Comparison of ENCODE assay signal across 20 cellular contexts in the genomic region with DNA sequence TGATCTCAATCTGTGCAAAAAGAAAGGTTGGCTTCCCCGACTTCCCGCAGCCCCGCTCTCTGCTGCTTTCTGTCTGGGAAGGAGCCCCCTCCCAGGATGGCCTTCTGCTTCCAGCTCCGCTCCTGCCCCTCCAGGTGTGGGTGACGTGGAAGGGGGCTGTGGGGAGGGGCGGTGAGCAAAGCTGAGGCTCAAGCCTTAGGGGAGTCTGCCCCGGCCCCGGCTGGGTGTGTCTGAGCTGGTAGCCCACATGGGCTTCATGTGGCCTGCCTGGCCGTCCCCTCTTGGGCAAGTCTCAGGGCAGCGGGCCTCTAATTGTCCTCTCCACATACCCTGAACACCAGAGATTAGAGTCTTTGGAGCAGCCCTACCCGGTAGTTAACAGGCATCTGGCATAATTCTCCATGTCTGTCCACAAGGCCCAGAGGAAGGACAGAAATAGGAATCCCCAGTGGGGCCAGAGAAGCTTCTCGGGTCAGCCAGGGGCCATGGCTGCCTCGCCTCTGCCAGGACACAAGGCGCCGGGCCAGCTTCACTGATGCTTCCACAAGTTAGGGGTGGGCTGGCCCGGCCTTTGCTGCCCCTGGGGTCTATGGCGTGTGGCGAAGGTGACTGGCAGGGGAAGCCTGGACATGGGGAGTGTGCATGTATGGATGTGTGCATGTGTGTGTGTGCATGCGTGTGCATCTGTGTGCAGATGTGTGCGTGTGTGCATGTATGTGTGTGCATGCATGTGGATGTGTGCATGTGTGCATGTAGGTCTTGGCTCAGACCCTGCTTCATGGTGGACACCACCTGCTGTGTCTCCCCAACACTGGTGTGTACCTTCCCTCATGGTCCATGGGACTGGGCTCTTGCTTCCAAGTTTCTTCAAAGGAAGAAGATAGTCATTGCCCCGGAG. TPM values are rescaled to one million over a fixed set of nuclear protein-coding genes. Genes with fewer than 3 reads are reported as not detected.
DNase-seq lines count a peak whose midpoint lies in the region; ATAC-seq, FAIRE-seq and TF ChIP-seq lines count a peak whose summit lies in the region.
"Had no signal": no experiment of that assay in that cellular context is flagged by ENCODE, and none has a peak within 500 bp of the region (broad histone marks: within the 10 kb centered on the region; RNA-seq: fewer than 3 reads in every experiment).

No MANE protein-coding gene starts in this region.

- CTCF ChIA-PET in HepG2 (lab: Yijun Ruan, JAX; ENCODE audit: low intra/inter-chr PET ratio, low total read pairs): no interaction called here

- H3K4me3 ChIP-seq in duodenal mucosa (ENCODE audit: low read depth in 1 of 2, low read length in 2 of 2) (no peak overlapping the region), heart left ventricle (peak overlapping the region in 1 of 12 donors; percentile 4), HepG2 (replicated peaks in 1 of 3; ENCODE audit: insufficient read depth in 1 of 3, low read depth in 2 of 3, low read length in 3 of 3) (no peak overlapping the region), skeletal muscle tissue (ENCODE audit: low read length in 3 of 3) (peak overlapping the region; percentile 14 to 61 (median 30))
- H3K4me3 ChIP-seq: SJCRH30 had no signal

- H3K27ac Mint-ChIP-seq in activated CD4-positive, alpha-beta T cell treated with anti-CD3 and anti-CD28 coated beads, Interleukin-2, amount 10 ng/mL, durations not matched to agents 24 days and 14 days: no peak overlapping the region
- H3K27ac Mint-ChIP-seq: CD4-positive, CD25-positive, alpha-beta regulatory T cell had no signal

- in situ Hi-C loops in HepG2 (cut with HindIII; ENCODE audit: extremely low pct_ligation_motif_present, low pct_unique_long_range_greater_than_20kb): loop anchor here (10.0 kb wide), 1 partner anchor 80 kb away; no protein-coding TSS in a partner anchor

- TF ChIP-seq POLR2A in heart left ventricle (IDR thresholded peaks at IDR 0.05) (no peak), HepG2 (IDR thresholded peaks at IDR 0.05; ENCODE audit: insufficient read depth in 1 of 2, low read depth in 2 of 2, low read length in 2 of 2) (no peak)

- H3K9me3 ChIP-seq in duodenal mucosa (ENCODE audit: control insufficient read depth in 1 of 2, low read length in 2 of 2) (no peaks in the 10 kb centered on the region), heart left ventricle (no peaks in the 10 kb centered on the region), HepG2 (ENCODE audit: low read length) (no peaks in the 10 kb centered on the region), skeletal muscle tissue (ENCODE audit: control insufficient read depth in 3 of 3, low read length in 3 of 3) (no peaks in the 10 kb centered on the region)
- H3K9me3 ChIP-seq: Caco-2, SJCRH30 had no signal

- TF ChIP-seq EP300 in HepG2 (IDR thresholded peaks at IDR 0.05; ENCODE audit: low read depth in 2 of 2, low read length in 2 of 2) (no peak), HepG2 (CRISPR knock-in tag; IDR thresholded peaks at IDR 0.05; ENCODE audit: borderline replicate concordance) (no peak)

- no peaks in the 10 kb centered on the region for H4K20me1 ChIP-seq in HepG2 (ENCODE audit: insufficient read depth, low read length)

- H3K27ac ChIP-seq in duodenal mucosa (ENCODE audit: low read depth, low read length) (peak overlapping the region; percentile 32), heart left ventricle (peak overlapping the region; percentile 57 to 84 (median 74)), HepG2 (ENCODE audit: extremely low read length, insufficient read depth, low read length) (no peak overlapping the region), skeletal muscle tissue (ENCODE audit: low read depth, low read length) (no peak overlapping the region)
- H3K27ac ChIP-seq: SJCRH30 had no signal

- no peaks in the 10 kb centered on the region for H3K4me1 Mint-ChIP-seq in activated CD4-positive, alpha-beta T cell treated with anti-CD3 and anti-CD28 coated beads, Interleukin-2, amount 10 ng/mL, durations not matched to agents 24 days and 14 days
- H3K4me1 Mint-ChIP-seq: CD4-positive, CD25-positive, alpha-beta regulatory T cell had no signal

- TF ChIP-seq CTCF in heart left ventricle (IDR thresholded peaks at IDR 0.05) (peak in 2 of 12 donors; percentile 4 to 17), HepG2 (CRISPR knock-in tag; IDR thresholded peaks at IDR 0.05) (no peak)

- no peaks in the 10 kb centered on the region for H3K27me3 Mint-ChIP-seq in activated CD4-positive, alpha-beta T cell treated with anti-CD3 and anti-CD28 coated beads, Interleukin-2, amount 10 ng/mL, durations not matched to agents 24 days and 14 days
- H3K27me3 Mint-ChIP-seq: CD4-positive, CD25-positive, alpha-beta regulatory T cell had no signal

- H3K27me3 ChIP-seq in duodenal mucosa (ENCODE audit: control insufficient read depth in 1 of 2, insufficient read depth in 2 of 2, low read length in 2 of 2) (no peaks in the 10 kb centered on the region), heart left ventricle (no peaks in the 10 kb centered on the region), HepG2 (ENCODE audit: control insufficient read depth in 1 of 2, insufficient read depth in 2 of 2, low read length in 2 of 2) (peaks cover 23 to 72% of the 10 kb centered on the region in 2 experiments), skeletal muscle tissue (ENCODE audit: control insufficient read depth in 3 of 3, insufficient read depth in 3 of 3, low read length in 3 of 3) (no peaks in the 10 kb centered on the region)

- no peaks in the 10 kb centered on the region for H3K79me2 ChIP-seq in HepG2 (ENCODE audit: insufficient read depth, low read length)

- no peaks in the 10 kb centered on the region for H3K9me3 Mint-ChIP-seq in activated CD4-positive, alpha-beta T cell treated with anti-CD3 and anti-CD28 coated beads, Interleukin-2, amount 10 ng/mL, durations not matched to agents 24 days and 14 days
- H3K9me3 Mint-ChIP-seq: CD4-positive, CD25-positive, alpha-beta regulatory T cell had no signal

- peak; percentile 80 to 93 (median 89) for ATAC-seq in heart left ventricle
- ATAC-seq in HepG2: no peak

- no peak for FAIRE-seq in HepG2 (lab: Jason Lieb, UNC)

- 26 to 36% (median 29%) methylated on average over 17 to 21 of the region's 21 CpGs for WGBS in heart left ventricle, 4 donors
- 43% methylated on average over 19 of the region's 21 CpGs for WGBS in HepG2 (ENCODE audit: low lambda C conversion rate)

- H2AFZ ChIP-seq in HepG2 (ENCODE audit: low read length): no peak overlapping the region

- peak; percentile 75 to 89 (median 85) for DNase-seq in heart left ventricle
- DNase-seq in HepG2 (ENCODE audit: low spot score): no peak
- DNase-seq in stimulated activated CD4-positive, alpha-beta T cell treated with anti-CD3 and anti-CD28 coated beads, Interleukin-4, amount 100 ng/mL, for 1 hour: no peak
- no peak for DNase-seq in amygdala (lab: John Stamatoyannopoulos, UW)
- DNase-seq in activated gamma-delta T cell treated with Interleukin-2 at 50 U/mL for 16 hours: no peak
- no peak for DNase-seq in activated CD4-positive, alpha-beta T cell treated with anti-CD3 and anti-CD28 coated beads, Interleukin-2, amount 10 ng/mL, durations not matched to agents 24 days and 14 days
- DNase-seq: ACHN; AML-193; Caco-2; CD4-positive, CD25-positive, alpha-beta regulatory T cell; HCEC 1CT; NCI-H1417; NCI-H2029; NCI-H2171; NCI-H510A; NCI-H774; RPMI8226; SJCRH30 had no signal

- no peaks in the 10 kb centered on the region for H3K36me3 ChIP-seq in duodenal mucosa (ENCODE audit: control insufficient read depth in 1 of 2, insufficient read depth in 2 of 2, low read length in 2 of 2)
- H3K36me3 ChIP-seq in heart left ventricle: no peaks in the 10 kb centered on the region
- no peaks in the 10 kb centered on the region for H3K36me3 ChIP-seq in HepG2 (replicated peaks in 1 of 2; ENCODE audit: control insufficient read depth in 1 of 2, insufficient read depth in 2 of 2, low read length in 2 of 2)
- no peaks in the 10 kb centered on the region for H3K36me3 ChIP-seq in skeletal muscle tissue (ENCODE audit: control insufficient read depth in 3 of 3, insufficient read depth in 3 of 3, low read length in 3 of 3)
- H3K36me3 ChIP-seq: SJCRH30 had no signal

- H3K9ac ChIP-seq in duodenal mucosa (ENCODE audit: low read depth in 1 of 2, low read length in 2 of 2) (no peak overlapping the region), HepG2 (ENCODE audit: insufficient read depth, low read depth, low read length) (no peak overlapping the region), skeletal muscle tissue (ENCODE audit: low read depth in 1 of 3, low read length in 3 of 3) (peak overlapping the region in 2 of 3 donors; percentile 23 to 68)

- H3K36me3 Mint-ChIP-seq in activated CD4-positive, alpha-beta T cell treated with anti-CD3 and anti-CD28 coated beads, Interleukin-2, amount 10 ng/mL, durations not matched to agents 24 days and 14 days (ENCODE audit: low read depth): no peaks in the 10 kb centered on the region
- H3K36me3 Mint-ChIP-seq: CD4-positive, CD25-positive, alpha-beta regulatory T cell had no signal

- H3K4me3 Mint-ChIP-seq in activated CD4-positive, alpha-beta T cell treated with anti-CD3 and anti-CD28 coated beads, Interleukin-2, amount 10 ng/mL, durations not matched to agents 24 days and 14 days: no peak overlapping the region
- H3K4me3 Mint-ChIP-seq: CD4-positive, CD25-positive, alpha-beta regulatory T cell had no signal

- intact Hi-C loops in heart left ventricle (cut with DNase I): loop anchor here in 6 of 10 donors (5.0 to 10.0 kb wide), 5 partner anchors 52 to 148 kb away; no protein-coding TSS in a partner anchor
- intact Hi-C loops in HepG2 (cut with micrococcal nuclease; ENCODE audit: unreplicated experiment): no loop called here
- intact Hi-C loops in activated CD4-positive, alpha-beta T cell treated with anti-CD3 and anti-CD28 coated beads, Interleukin-2, amount 10 ng/mL, durations not matched to agents 24 days and 14 days (cut with micrococcal nuclease): no loop called here

- POLR2A ChIA-PET in HepG2 (lab: Yijun Ruan, JAX): no interaction called here

- H3K4me2 ChIP-seq in HepG2 (ENCODE audit: low read depth, low read length): no peak overlapping the region

- no TSS peak for BruUV-seq in HepG2 (replicated peaks; lab: Mats Ljungman, UMichigan)

- no peaks in the 10 kb centered on the region for H3K4me1 ChIP-seq in duodenal mucosa (ENCODE audit: control insufficient read depth in 1 of 2, insufficient read depth in 2 of 2, low read length in 2 of 2)
- peaks cover 13 to 48% (median 24%) of the 10 kb centered on the region in 12 donors for H3K4me1 ChIP-seq in heart left ventricle
- no peaks in the 10 kb centered on the region for H3K4me1 ChIP-seq in HepG2 (ENCODE audit: insufficient read depth, low read length)
- H3K4me1 ChIP-seq in skeletal muscle tissue (ENCODE audit: control insufficient read depth in 3 of 3, insufficient read depth in 3 of 3, low read length in 3 of 3): peaks cover 19 to 30% (median 27%) of the 10 kb centered on the region in 3 donors
- H3K4me1 ChIP-seq: Caco-2, SJCRH30 had no signal

- TF ChIP-seq RAD21 in HepG2 (CRISPR knock-in tag; IDR thresholded peaks at IDR 0.05): no peak

RNA-seq across cellular contexts. Expression of gene FRMD1, which starts 24.1 kb away (rescaled TPM):
- total RNA-seq in heart left ventricle (under 1 TPM in 2 of 9 donors, not detected in 7; 0.16 to 0.50 TPM), HepG2 (2016; rRNA removed; fragmentation: Illumina TruSeq; extraction: Trizol) (not detected in 2 replicates), skeletal muscle tissue (not detected)
- polyA plus RNA-seq in heart left ventricle (under 1 TPM; 0.04 to 0.11 TPM), HepG2 (2011; rRNA removed) (0.01 and 0.09 TPM in 2 replicates)
- total RNA-seq in HepG2 (2016; cell fraction: cytosol; rRNA removed; fragmentation: Illumina TruSeq; extraction: Trizol; ENCODE audit: low read depth): not detected in 2 replicates
- total RNA-seq in HepG2 (2016; cell fraction: insoluble cytoplasmic fraction; rRNA removed; fragmentation: Illumina TruSeq; extraction: Trizol): not detected in 2 replicates
- total RNA-seq in HepG2 (2016; cell fraction: membrane; rRNA removed; fragmentation: Illumina TruSeq; extraction: Trizol): not detected in 2 replicates
- not detected in 2 replicates for total RNA-seq in HepG2 (2016; cell fraction: nucleus; rRNA removed; fragmentation: Illumina TruSeq; extraction: Trizol)
- polyA plus RNA-seq in HepG2 (2011; cell fraction: cytosol; rRNA removed): 0.01 and 0.03 TPM in 2 replicates
- 0.14 and 0.32 TPM in 2 replicates for polyA plus RNA-seq in HepG2 (2011; cell fraction: nucleus; rRNA removed)
- polyA plus RNA-seq in HepG2 (2012): 0.05 TPM in 2 replicates
- polyA plus RNA-seq in HepG2 (2016; cell fraction: cytosol; fragmentation: Illumina TruSeq; extraction: Trizol; ENCODE audit: low read depth): not detected in 2 replicates
- polyA plus RNA-seq in HepG2 (2016; cell fraction: insoluble cytoplasmic fraction; fragmentation: Illumina TruSeq; extraction: Trizol; ENCODE audit: low read depth): not detected in 2 replicates
- not detected in 2 replicates for polyA plus RNA-seq in HepG2 (2016; cell fraction: membrane; fragmentation: Illumina TruSeq; extraction: Trizol; ENCODE audit: low read depth)
- polyA plus RNA-seq in HepG2 (2016; cell fraction: nucleus; fragmentation: Illumina TruSeq; extraction: Trizol; ENCODE audit: insufficient read depth, low read depth): not detected in 2 replicates
- polyA minus RNA-seq in HepG2 (2011; rRNA and poly(A)+ RNA removed; ENCODE audit: low replicate concordance): 0.04 TPM in 1 of 2 replicates, not detected in the other
- not detected in 2 replicates for polyA minus RNA-seq in HepG2 (2011; cell fraction: cytosol; rRNA and poly(A)+ RNA removed)
- 0.13 TPM in 1 of 2 replicates, not detected in the other for polyA minus RNA-seq in HepG2 (2011; cell fraction: nucleus; rRNA and poly(A)+ RNA removed)
- not detected in 2 replicates for total RNA-seq in activated CD4-positive, alpha-beta T cell treated with anti-CD3 and anti-CD28 coated beads, Interleukin-2, amount 10 ng/mL, durations not matched to agents 24 days and 14 days
- total RNA-seq: CD4-positive, CD25-positive, alpha-beta regulatory T cell; SJCRH30 had no signal
- polyA plus RNA-seq: CD4-positive, CD25-positive, alpha-beta regulatory T cell had no signal

RNA-seq across cellular contexts. Expression of gene KIF25, which starts 57.4 kb away (rescaled TPM):
- total RNA-seq in heart left ventricle (under 1 TPM in 4 of 9 donors, not detected in 5; 0.11 to 0.29 (median 0.21) TPM), HepG2 (2016; rRNA removed; fragmentation: Illumina TruSeq; extraction: Trizol) (not detected in 2 replicates), skeletal muscle tissue (not detected)
- polyA plus RNA-seq in heart left ventricle (under 1 TPM; 0.12 to 0.15 TPM), HepG2 (2011; rRNA removed) (not detected in 2 replicates)
- total RNA-seq in HepG2 (2016; cell fraction: cytosol; rRNA removed; fragmentation: Illumina TruSeq; extraction: Trizol; ENCODE audit: low read depth): not detected in 2 replicates
- not detected in 2 replicates for total RNA-seq in HepG2 (2016; cell fraction: insoluble cytoplasmic fraction; rRNA removed; fragmentation: Illumina TruSeq; extraction: Trizol)
- not detected in 2 replicates for total RNA-seq in HepG2 (2016; cell fraction: membrane; rRNA removed; fragmentation: Illumina TruSeq; extraction: Trizol)
- total RNA-seq in HepG2 (2016; cell fraction: nucleus; rRNA removed; fragmentation: Illumina TruSeq; extraction: Trizol): not detected in 2 replicates
- polyA plus RNA-seq in HepG2 (2011; cell fraction: cytosol; rRNA removed): not detected in 2 replicates
- not detected in 2 replicates for polyA plus RNA-seq in HepG2 (2011; cell fraction: nucleus; rRNA removed)
- not detected in 2 replicates for polyA plus RNA-seq in HepG2 (2012)
- polyA plus RNA-seq in HepG2 (2016; cell fraction: cytosol; fragmentation: Illumina TruSeq; extraction: Trizol; ENCODE audit: low read depth): not detected in 2 replicates
- not detected in 2 replicates for polyA plus RNA-seq in HepG2 (2016; cell fraction: insoluble cytoplasmic fraction; fragmentation: Illumina TruSeq; extraction: Trizol; ENCODE audit: low read depth)
- not detected in 2 replicates for polyA plus RNA-seq in HepG2 (2016; cell fraction: membrane; fragmentation: Illumina TruSeq; extraction: Trizol; ENCODE audit: low read depth)
- not detected in 2 replicates for polyA plus RNA-seq in HepG2 (2016; cell fraction: nucleus; fragmentation: Illumina TruSeq; extraction: Trizol; ENCODE audit: insufficient read depth, low read depth)
- polyA minus RNA-seq in HepG2 (2011; rRNA and poly(A)+ RNA removed; ENCODE audit: low replicate concordance): not detected in 2 replicates
- polyA minus RNA-seq in HepG2 (2011; cell fraction: cytosol; rRNA and poly(A)+ RNA removed): not detected in 2 replicates
- not detected in 2 replicates for polyA minus RNA-seq in HepG2 (2011; cell fraction: nucleus; rRNA and poly(A)+ RNA removed)
- total RNA-seq in activated CD4-positive, alpha-beta T cell treated with anti-CD3 and anti-CD28 coated beads, Interleukin-2, amount 10 ng/mL, durations not matched to agents 24 days and 14 days: not detected in 2 replicates
- total RNA-seq: Caco-2; CD4-positive, CD25-positive, alpha-beta regulatory T cell had no signal
- polyA plus RNA-seq: CD4-positive, CD25-positive, alpha-beta regulatory T cell had no signal

Comparison
In these comparisons a context has a peak if more than half of its experiments do, and no peak if none do; other contexts are left out.
1. H3K27ac ChIP-seq: peak in duodenal mucosa (single experiment) and heart left ventricle (12 of 12); none in HepG2 (single experiment) and skeletal muscle tissue (single experiment).
2. H3K4me3 ChIP-seq: peak in skeletal muscle tissue (3 of 3); none in duodenal mucosa (0 of 2) and HepG2 (0 of 3).
3. H3K9ac ChIP-seq: peak in skeletal muscle tissue (2 of 3); none in duodenal mucosa (0 of 2) and HepG2 (single experiment).
4. DNase-seq: peak in heart left ventricle (5 of 5); none in HepG2 (single experiment), stimulated activated CD4-positive, alpha-beta T cell treated with anti-CD3 and anti-CD28 coated beads, Interleukin-4, amount 100 ng/mL, for 1 hour (single experiment), amygdala (0 of 56), activated gamma-delta T cell treated with Interleukin-2 at 50 U/mL for 16 hours (single experiment) and activated CD4-positive, alpha-beta T cell treated with anti-CD3 and anti-CD28 coated beads, Interleukin-2, amount 10 ng/mL, durations not matched to agents 24 days and 14 days (single experiment).
5. intact Hi-C loops: an anchor here in heart left ventricle (5.0 to 10.0 kb wide); none called in HepG2 and activated CD4-positive, alpha-beta T cell treated with anti-CD3 and anti-CD28 coated beads, Interleukin-2, amount 10 ng/mL, durations not matched to agents 24 days and 14 days.